12 cellular contexts compared by ENCODE assay signal in genomic region chr2:190600293-190601103, GRCh38.
"Had no signal": no experiment of that assay in that cellular context is flagged by ENCODE, and none has a peak within 500 bp of the region (broad histone marks: within the 10 kb centered on the region; RNA-seq: fewer than 3 reads in every experiment).

No MANE protein-coding gene starts in this region.

- H3K4me1 Mint-ChIP-seq: neural progenitor cell had no signal

- H3K9ac ChIP-seq: neural progenitor cell had no signal

- H3K9me3 ChIP-seq: esophagus squamous epithelium, left lung, ovary, thyroid gland had no signal

- ATAC-seq: left lung had no signal

- DNase-seq: activated CD4-positive, alpha-beta T cell treated with anti-CD3 and anti-CD28 coated beads, Interleukin-2, amount 50 U/mL, for 1 hour; activated naive CD4-positive, alpha-beta T cell treated with anti-CD3 and anti-CD28 coated beads, Interleukin-2, amount 50 U/mL, for 16 hours; esophagus squamous epithelium; foreskin keratinocyte; ovary; stimulated activated CD4-positive, alpha-beta T cell treated with anti-CD3 and anti-CD28 coated beads, Interleukin-15, amount 100 ng/mL, for 24 hours; stimulated activated CD4-positive, alpha-beta T cell treated with anti-CD3 and anti-CD28 coated beads, Interleukin-4, amount 100 ng/mL, for 24 hours; thyroid gland had no signal

- H3K27me3 ChIP-seq: esophagus squamous epithelium, foreskin keratinocyte, left lung, neural progenitor cell, ovary, thyroid gland had no signal

- H3K4me3 ChIP-seq: esophagus squamous epithelium, left lung, neural progenitor cell, ovary, thyroid gland had no signal

- H3K4me3 Mint-ChIP-seq: neural progenitor cell had no signal

- H3K4me2 ChIP-seq: neural progenitor cell had no signal

- H3K27ac Mint-ChIP-seq: activated T-helper 2 cell treated with anti-CD3 and anti-CD28 coated beads, Interferon-gamma antibody, Interleukin-2, Interleukin-4, amounts not matched to agents 10 μg/mL and 5 μg/mL and 100 μg/mL, durations not matched to agents 14 hours and 24 hours and 36 hours; neural progenitor cell had no signal

- H2AFZ ChIP-seq: neural progenitor cell had no signal

- H3K36me3 ChIP-seq: esophagus squamous epithelium, left lung, neural progenitor cell, ovary, thyroid gland had no signal

- FAIRE-seq: urothelium cell line had no signal

- H3K4me1 ChIP-seq: left lung, neural progenitor cell, thyroid gland had no signal

- H3K36me3 Mint-ChIP-seq: neural progenitor cell had no signal

- H3K27ac ChIP-seq: esophagus squamous epithelium, foreskin keratinocyte, left lung, neural progenitor cell, ovary, thyroid gland had no signal

- H3K9me3 Mint-ChIP-seq: neural progenitor cell had no signal
